In the genomic region with DNA sequence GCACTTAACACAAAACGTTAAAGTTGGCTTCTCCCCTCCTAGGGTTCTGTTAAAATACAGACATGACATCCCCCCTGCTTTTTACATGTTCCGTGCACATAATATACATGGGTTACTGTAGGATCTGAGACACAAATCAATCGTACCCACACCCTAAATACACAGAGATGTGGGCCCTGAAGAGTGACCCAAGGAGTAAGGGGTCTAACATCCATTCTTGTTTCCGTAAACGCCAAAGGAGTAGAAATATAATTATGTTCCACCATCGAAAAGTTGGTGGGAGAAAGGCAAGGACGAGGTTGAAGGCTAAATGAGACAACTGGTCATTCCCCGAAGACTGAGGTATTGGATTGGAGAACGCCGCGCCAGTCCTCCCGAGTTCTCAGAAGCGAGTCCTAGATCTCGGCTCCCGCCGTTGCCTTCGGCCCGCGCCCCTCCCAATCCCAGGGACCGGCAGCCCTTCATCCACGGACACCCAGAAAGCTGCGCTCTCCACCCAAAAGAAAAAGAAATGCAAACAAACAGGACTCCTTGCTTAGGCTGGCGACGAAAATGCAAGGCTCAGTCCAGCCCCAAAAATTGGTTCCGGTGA, we compare ENCODE assay signal across 8 cellular contexts. TPM values are rescaled to one million over a fixed set of nuclear protein-coding genes. Genes with fewer than 3 reads are reported as not detected.
A peak's percentile ranks its signal among the peaks of the same experiment; 100 is the strongest.
DNase-seq lines count a peak whose midpoint lies in the region; ATAC-seq and TF ChIP-seq lines count a peak whose summit lies in the region.

No MANE protein-coding gene starts in this region.

- no peak for TF ChIP-seq CTCF in AG09309 (IDR thresholded peaks at IDR 0.05; ENCODE audit: control insufficient read depth, insufficient read depth, low read depth, low read length, missing control alignments)
- TF ChIP-seq CTCF in endothelial cell (IDR thresholded peaks at IDR 0.05; ENCODE audit: unreplicated experiment), result no peak
- TF ChIP-seq CTCF in neural cell (IDR thresholded peaks at IDR 0.05; ENCODE audit: poor library complexity, severe bottlenecking), result no peak

- no peaks in the 10 kb centered on the region for H4K20me1 ChIP-seq in neural cell (ENCODE audit: insufficient read depth)

- no peaks in the 10 kb centered on the region for H3K36me3 ChIP-seq in neural cell (ENCODE audit: insufficient read depth, low read length)

- peak overlapping the region; percentile 99 for H3K4me3 Mint-ChIP-seq in endothelial cell (ENCODE audit: unreplicated experiment)

- DNase-seq in AG09309 (ENCODE audit: low read depth), result no peak
- peak; percentile 57 for DNase-seq in LHCN-M2 (ENCODE audit: low read depth)
- no peak for DNase-seq in endothelial cell (ENCODE audit: low spot score)
- no peak for DNase-seq in ureter (ENCODE audit: low spot score)

- no peak overlapping the region for H3K9ac ChIP-seq in neural cell (ENCODE audit: low read length)

- peaks cover 100% of the 10 kb centered on the region for H3K27me3 ChIP-seq in neural cell (ENCODE audit: insufficient read depth, low read depth, low read length)

- no peaks in the 10 kb centered on the region for H3K9me3 ChIP-seq in neural cell (ENCODE audit: low read length)

- no peak overlapping the region for H3K4me2 ChIP-seq in neural cell (ENCODE audit: low read length)

- no peak for TF ChIP-seq RAD21 in neural cell (conservative IDR thresholded peaks at IDR 0.05)

- H3K4me3 ChIP-seq in AG09309 (ENCODE audit: control insufficient read depth, low read depth, low read length) (peak overlapping the region; percentile 74), neural cell (ENCODE audit: low read length) (peak overlapping the region; percentile 48)

- H3K27me3 Mint-ChIP-seq in endothelial cell (ENCODE audit: unreplicated experiment), result peaks cover 48% of the 10 kb centered on the region

- H3K4me1 Mint-ChIP-seq in endothelial cell (ENCODE audit: unreplicated experiment), result peaks cover 78% of the 10 kb centered on the region

- TF ChIP-seq EP300 in neural cell (conservative IDR thresholded peaks at IDR 0.05; ENCODE audit: poor library complexity, severe bottlenecking), result no peak

- H3K9me3 Mint-ChIP-seq in endothelial cell (ENCODE audit: unreplicated experiment), result no peaks in the 10 kb centered on the region

- H3K36me3 Mint-ChIP-seq in endothelial cell (ENCODE audit: low read depth, unreplicated experiment), result peaks cover 44% of the 10 kb centered on the region

- ATAC-seq in HG03520 (IDR thresholded peaks at IDR 0.05; ENCODE audit: unreplicated experiment), result no peak
- no peak for ATAC-seq in HG02970 (IDR thresholded peaks at IDR 0.05; ENCODE audit: low FRiP score, unreplicated experiment)
- no peak for ATAC-seq in HG03135 (IDR thresholded peaks at IDR 0.05; ENCODE audit: unreplicated experiment)

- H2AFZ ChIP-seq in neural cell (ENCODE audit: low read depth, low read length), result no peak overlapping the region

- no peaks in the 10 kb centered on the region for H3K9me2 ChIP-seq in neural cell (ENCODE audit: insufficient read depth, low read length)

- H3K27ac Mint-ChIP-seq in endothelial cell (ENCODE audit: unreplicated experiment), result peak overlapping the region; percentile 94

- no peak overlapping the region for H3K27ac ChIP-seq in neural cell (ENCODE audit: low read length)

- H3F3A ChIP-seq in neural cell (ENCODE audit: insufficient read depth, low read length, poor library complexity, severe bottlenecking), result no peaks in the 10 kb centered on the region

- no peaks in the 10 kb centered on the region for H3K79me2 ChIP-seq in neural cell (replicated peaks; ENCODE audit: insufficient read depth, low read length)

TF ChIP-seq in neural cell, 6 proteins besides CTCF, POLR2A, EP300 and RAD21:
- no peak for TF ChIP-seq MXI1 (conservative IDR thresholded peaks at IDR 0.05; ENCODE audit: poor library complexity, severe bottlenecking)
- TF ChIP-seq POLR2AphosphoS5 (IDR thresholded peaks at IDR 0.05), result no peak

RNA-seq across cellular contexts. Expression of a gene that starts 1.2 kb away (rescaled TPM):
- total RNA-seq in LHCN-M2 (2014; rRNA removed), result 14.1 and 20.9 TPM in 2 replicates
- 6.2 TPM for polyA plus RNA-seq in LHCN-M2 (2012)
- 38.0 TPM for total RNA-seq in endothelial cell (ENCODE audit: unreplicated experiment)
- 0.10 TPM in 1 of 2 replicates, not detected in the other for polyA plus RNA-seq in neural cell
- polyA minus RNA-seq in neural cell, result 0.23 TPM in 1 of 2 replicates, not detected in the other
- total RNA-seq in ureter, result not detected

Comparison
In these comparisons a context has a peak if more than half of its experiments do, and no peak if none do; other contexts are left out.
1. RNA of a gene that starts 1.2 kb away (total RNA-seq): 38.0 TPM in endothelial cell (single experiment) and 14.1 to 20.9 TPM in LHCN-M2; not detected in ureter (single experiment); every median in the first group is over 10 times any median in the second.